ENCODE assay signal across 9 cellular contexts in genomic region chrX:154751121-154751668, GRCh38. TPM values are rescaled to one million over a fixed set of nuclear protein-coding genes. Genes with fewer than 3 reads are reported as not detected.
DNase-seq lines count a peak whose midpoint lies in the region; ATAC-seq, FAIRE-seq and TF ChIP-seq lines count a peak whose summit lies in the region.
"Had no signal": no experiment of that assay in that cellular context is flagged by ENCODE, and none has a peak within 500 bp of the region (broad histone marks: within the 10 kb centered on the region; RNA-seq: fewer than 3 reads in every experiment).

No MANE protein-coding gene starts in this region.

- H2AFZ ChIP-seq in GM23338 = 0 out of 2 replicates have a peak overlapping the region, but pooled peaks have one; percentile 28

- intact Hi-C loops in CD14-positive monocyte (cut with micrococcal nuclease) = loop anchor here in 1 of 2 donors (5.0 kb wide), 1 partner anchor 34 kb away; no protein-coding TSS in a partner anchor

- peak overlapping the region; percentile 41 for H3K4me3 ChIP-seq in GM23338
- H3K4me3 ChIP-seq in gastroesophageal sphincter = peak overlapping the region; percentile 58 to 71

- TF ChIP-seq EP300 in gastroesophageal sphincter (IDR thresholded peaks at IDR 0.05) = no peak

- peaks cover 4% of the 10 kb centered on the region; the same call in 1 of the 2 replicates for H3K4me1 ChIP-seq in GM23338 (ENCODE audit: insufficient read depth)
- peaks cover 0 to 22% (median 0%) of the 10 kb centered on the region in 3 donors for H3K4me1 ChIP-seq in gastroesophageal sphincter

- peak overlapping the region; percentile 86 to 89 for H3K4me3 Mint-ChIP-seq in CD14-positive monocyte
- peak overlapping the region; percentile 64 for H3K4me3 Mint-ChIP-seq in GM23338
- peak overlapping the region; percentile 80 for H3K4me3 Mint-ChIP-seq in T-helper 1 cell treated with Interleukin-12 subunit alpha and Interleukin-12 subunit beta and Interleukin-4 antibody, amounts not matched to agents 30 μg/mL and 1 μg/mL, for 36 hours
- H3K4me3 Mint-ChIP-seq in stimulated activated memory B cell treated with anti-CD40 and anti-IgM and Interleukin-4, amounts not matched to agents 10 μg/mL and 1 μg/mL and 100 μg/mL, for 72 hours = peak overlapping the region; percentile 88

- H3K9me3 Mint-ChIP-seq in CD14-positive monocyte = peaks cover 0 to 4% (median 0%) of the 10 kb centered on the region in 7 donors
- H3K9me3 Mint-ChIP-seq in GM23338 = no peaks in the 10 kb centered on the region
- no peaks in the 10 kb centered on the region for H3K9me3 Mint-ChIP-seq in T-helper 1 cell treated with Interleukin-12 subunit alpha and Interleukin-12 subunit beta and Interleukin-4 antibody, amounts not matched to agents 30 μg/mL and 1 μg/mL, for 36 hours
- H3K9me3 Mint-ChIP-seq in stimulated activated memory B cell treated with anti-CD40 and anti-IgM and Interleukin-4, amounts not matched to agents 10 μg/mL and 1 μg/mL and 100 μg/mL, for 72 hours = no peaks in the 10 kb centered on the region

- FAIRE-seq in RCC 7860 (lab: Jason Lieb, UNC) = no peak
- FAIRE-seq: colon had no signal

- no peak for TF ChIP-seq POLR2A in gastroesophageal sphincter (IDR thresholded peaks at IDR 0.05)

- WGBS in gastroesophageal sphincter (ENCODE audit: low coverage in 1 of 2), 2 donors = 40 to 70% methylated on average over 1 to 2 of the region's 37 CpGs

- TF ChIP-seq CTCF in CD14-positive monocyte (IDR thresholded peaks at IDR 0.05) (no peak), GM23338 (conservative IDR thresholded peaks at IDR 0.05; ENCODE audit: low read depth in 2 of 2) (no peak), gastroesophageal sphincter (IDR thresholded peaks at IDR 0.05) (no peak)

- H3K36me3 ChIP-seq in GM23338 (ENCODE audit: insufficient read depth) = no peaks in the 10 kb centered on the region
- H3K36me3 ChIP-seq in gastroesophageal sphincter = no peaks in the 10 kb centered on the region

- H3K4me1 Mint-ChIP-seq in CD14-positive monocyte (peaks cover 36% of the 10 kb centered on the region), GM23338 (peaks cover 9% of the 10 kb centered on the region)
- peaks cover 16% of the 10 kb centered on the region for H3K4me1 Mint-ChIP-seq in T-helper 1 cell treated with Interleukin-12 subunit alpha and Interleukin-12 subunit beta and Interleukin-4 antibody, amounts not matched to agents 30 μg/mL and 1 μg/mL, for 36 hours (ENCODE audit: low read depth)
- H3K4me1 Mint-ChIP-seq in stimulated activated memory B cell treated with anti-CD40 and anti-IgM and Interleukin-4, amounts not matched to agents 10 μg/mL and 1 μg/mL and 100 μg/mL, for 72 hours = no peaks in the 10 kb centered on the region

- H3K27ac Mint-ChIP-seq in CD14-positive monocyte (peak overlapping the region; percentile 39 to 93 (median 88)), GM23338 (no peak overlapping the region)
- peak overlapping the region; percentile 80 for H3K27ac Mint-ChIP-seq in T-helper 1 cell treated with Interleukin-12 subunit alpha and Interleukin-12 subunit beta and Interleukin-4 antibody, amounts not matched to agents 30 μg/mL and 1 μg/mL, for 36 hours
- peak overlapping the region; percentile 88 for H3K27ac Mint-ChIP-seq in stimulated activated memory B cell treated with anti-CD40 and anti-IgM and Interleukin-4, amounts not matched to agents 10 μg/mL and 1 μg/mL and 100 μg/mL, for 72 hours

- H3K79me2 ChIP-seq in GM23338 (replicated peaks; ENCODE audit: insufficient read depth) = no peaks in the 10 kb centered on the region

- no peaks in the 10 kb centered on the region for H3K9me3 ChIP-seq in gastroesophageal sphincter

- H3K9me2 ChIP-seq in GM23338 (ENCODE audit: insufficient read depth) = no peaks in the 10 kb centered on the region

- DNase-seq in CD14-positive monocyte (ENCODE audit: low spot score) (no peak), GM23338 (ENCODE audit: low spot score) (peak; percentile 27), DMS153 (lab: John Stamatoyannopoulos, UW) (no peak), RCC 7860 (ENCODE audit: low spot score) (no peak), DMS79 treated with DMSO at 0.1 percent for 48 hours (lab: John Stamatoyannopoulos, UW) (no peak)

- H3K27me3 Mint-ChIP-seq in CD14-positive monocyte (ENCODE audit: low read depth in 3 of 3) = peaks cover 0 to 4% (median 0%) of the 10 kb centered on the region in 3 donors
- H3K27me3 Mint-ChIP-seq in GM23338 (ENCODE audit: insufficient read depth, low read depth, poor library complexity) = peaks cover 33% of the 10 kb centered on the region
- H3K27me3 Mint-ChIP-seq in T-helper 1 cell treated with Interleukin-12 subunit alpha and Interleukin-12 subunit beta and Interleukin-4 antibody, amounts not matched to agents 30 μg/mL and 1 μg/mL, for 36 hours (ENCODE audit: low read depth) = peaks cover 13% of the 10 kb centered on the region
- H3K27me3 Mint-ChIP-seq in stimulated activated memory B cell treated with anti-CD40 and anti-IgM and Interleukin-4, amounts not matched to agents 10 μg/mL and 1 μg/mL and 100 μg/mL, for 72 hours = no peaks in the 10 kb centered on the region

- peaks cover 39% of the 10 kb centered on the region for H3K27me3 ChIP-seq in GM23338 (ENCODE audit: insufficient read depth)
- H3K27me3 ChIP-seq in gastroesophageal sphincter = no peaks in the 10 kb centered on the region

- no peaks in the 10 kb centered on the region for H3F3A ChIP-seq in GM23338 (replicated peaks; ENCODE audit: low read depth)

- H3K4me2 ChIP-seq in GM23338 = peak overlapping the region; percentile 71

- no peaks in the 10 kb centered on the region for H4K20me1 ChIP-seq in GM23338 (replicated peaks; ENCODE audit: insufficient read depth)

- H3K36me3 Mint-ChIP-seq in CD14-positive monocyte (no peaks in the 10 kb centered on the region), GM23338 (ENCODE audit: low read depth) (no peaks in the 10 kb centered on the region)
- peaks cover 2% of the 10 kb centered on the region for H3K36me3 Mint-ChIP-seq in T-helper 1 cell treated with Interleukin-12 subunit alpha and Interleukin-12 subunit beta and Interleukin-4 antibody, amounts not matched to agents 30 μg/mL and 1 μg/mL, for 36 hours (ENCODE audit: low read depth)
- no peaks in the 10 kb centered on the region for H3K36me3 Mint-ChIP-seq in stimulated activated memory B cell treated with anti-CD40 and anti-IgM and Interleukin-4, amounts not matched to agents 10 μg/mL and 1 μg/mL and 100 μg/mL, for 72 hours

- no peak for ATAC-seq in GM23338
- no peak for ATAC-seq in gastroesophageal sphincter
- ATAC-seq in stimulated activated memory B cell treated with anti-CD40 and anti-IgM and Interleukin-4, amounts not matched to agents 10 μg/mL and 1 μg/mL and 100 μg/mL, for 72 hours = peak; percentile 65

- H3K27ac ChIP-seq in GM23338 (ENCODE audit: low read depth) (no peak overlapping the region), gastroesophageal sphincter (peak overlapping the region; percentile 59 to 85 (median 82))

TF ChIP-seq in GM23338, 12 proteins besides CTCF, POLR2A, EP300 and RAD21 (continues in another document):
- TF ChIP-seq ZNF331 (CRISPR knock-in tag; IDR thresholded peaks at IDR 0.05; ENCODE audit: low read depth) (no peak), REST (IDR thresholded peaks at IDR 0.05; ENCODE audit: unreplicated experiment) (no peak)

RNA-seq across cellular contexts. Expression of gene GAB3, which starts 0.3 kb away (rescaled TPM):
- polyA plus RNA-seq in CD14-positive monocyte (1 to 10 TPM; 6.2 to 9.5 TPM), GM23338 (2016; fragmentation: Nextera tagmentation; extraction: Ambion mirVana) (0.35 and 0.89 TPM in 2 replicates)
- total RNA-seq in GM23338 (2014; rRNA removed; shearing (Covaris generic)) = 0.50 and 1.8 TPM in 2 replicates
- total RNA-seq in gastroesophageal sphincter = 1 to 10 TPM; 2.9 to 5.5 (median 5.1) TPM

RNA-seq across cellular contexts. Expression of gene DKC1, which starts 11.5 kb away (rescaled TPM):
- polyA plus RNA-seq in CD14-positive monocyte (10 to 100 TPM; 14.1 to 17.0 TPM), GM23338 (2016; fragmentation: Nextera tagmentation; extraction: Ambion mirVana) (154 and 165 TPM in 2 replicates)
- 101 and 120 TPM in 2 replicates for total RNA-seq in GM23338 (2014; rRNA removed; shearing (Covaris generic))
- total RNA-seq in gastroesophageal sphincter = 10 to 100 TPM; 18.4 to 32.8 (median 19.8) TPM

RNA-seq across cellular contexts. Expression of gene MPP1, which starts 54.1 kb away (rescaled TPM):
- 100 to 1,000 TPM; 120 to 135 TPM for polyA plus RNA-seq in CD14-positive monocyte
- 24.4 and 27.2 TPM in 2 replicates for total RNA-seq in GM23338 (2014; rRNA removed; shearing (Covaris generic))
- polyA plus RNA-seq in GM23338 (2016; fragmentation: Nextera tagmentation; extraction: Ambion mirVana) = 17.8 and 18.7 TPM in 2 replicates
- 10 to 100 TPM; 31.0 to 40.5 (median 36.6) TPM for total RNA-seq in gastroesophageal sphincter
